Comparison of ENCODE assay signal across 1 cellular context in genomic region chr2:215272918-215273317, GRCh38.
TF ChIP-seq lines count a peak whose summit lies in the region.

No MANE protein-coding gene starts in this region.

TF ChIP-seq in GM12878, 131 proteins besides CTCF, POLR2A, EP300 and RAD21:
- no peak for TF ChIP-seq RELB (IDR thresholded peaks at IDR 0.05; ENCODE audit: low read depth)
- no peak for TF ChIP-seq ZNF384 (IDR thresholded peaks at IDR 0.05; ENCODE audit: borderline replicate concordance, low read depth, low read length)
- no peak for TF ChIP-seq ZNF622 (IDR thresholded peaks at IDR 0.05)
- TF ChIP-seq PRDM15 (CRISPR knock-in tag; IDR thresholded peaks at IDR 0.05): no peak
- TF ChIP-seq YBX1 (IDR thresholded peaks at IDR 0.05): no peak
- no peak for TF ChIP-seq BCLAF1 (IDR thresholded peaks at IDR 0.05)
- TF ChIP-seq RUNX3 (IDR thresholded peaks at IDR 0.05; ENCODE audit: low read length): no peak
- TF ChIP-seq SMAD5 (IDR thresholded peaks at IDR 0.05; ENCODE audit: low read depth): no peak
- no peak for TF ChIP-seq CEBPZ (IDR thresholded peaks at IDR 0.05; ENCODE audit: low read depth, low read length)
- no peak for TF ChIP-seq KLF5 (IDR thresholded peaks at IDR 0.05; ENCODE audit: partially characterized antibody)
- TF ChIP-seq LARP7 (IDR thresholded peaks at IDR 0.05): no peak
- no peak for TF ChIP-seq CREB1 (IDR thresholded peaks at IDR 0.05; ENCODE audit: low read depth)
- TF ChIP-seq EZH2 (IDR thresholded peaks at IDR 0.05; ENCODE audit: borderline replicate concordance, control insufficient read depth, low read depth, low read length): no peak
- TF ChIP-seq TAF1 (IDR thresholded peaks at IDR 0.05; ENCODE audit: borderline replicate concordance, low read depth, low read length): no peak
- no peak for TF ChIP-seq DPF2 (IDR thresholded peaks at IDR 0.05)
- no peak for TF ChIP-seq KDM1A (IDR thresholded peaks at IDR 0.05; ENCODE audit: borderline replicate concordance)
